4 cellular contexts compared by ENCODE assay signal in genomic region chr11:68759991-68760390, GRCh38.
"Had no signal": no experiment of that assay in that cellular context is flagged by ENCODE, and none has a peak within 500 bp of the region (broad histone marks: within the 10 kb centered on the region; RNA-seq: fewer than 3 reads in every experiment).

No MANE protein-coding gene starts in this region.

- H3K4me3 ChIP-seq: GM23338 had no signal

- H3K9me3 Mint-ChIP-seq: GM23338, H9 had no signal

- H3K27ac Mint-ChIP-seq: GM23338, H9 had no signal

- H3K4me3 Mint-ChIP-seq: GM23338, H9 had no signal

- H3K4me2 ChIP-seq: GM23338 had no signal

- H2AFZ ChIP-seq: GM23338 had no signal

- DNase-seq: H9, HCEC 1CT, IMR-90 had no signal
